ENCODE assay signal across 13 cellular contexts in genomic region chr10:6569259-6569658, GRCh38. TPM values are rescaled to one million over a fixed set of nuclear protein-coding genes. Genes with fewer than 3 reads are reported as not detected.
"Had no signal": no experiment of that assay in that cellular context is flagged by ENCODE, and none has a peak within 500 bp of the region (broad histone marks: within the 10 kb centered on the region; RNA-seq: fewer than 3 reads in every experiment).

No MANE protein-coding gene starts in this region.

- H3K4me1 ChIP-seq: ascending aorta, left ventricle myocardium inferior, pancreas, testis had no signal

- DNase-seq: activated CD4-positive, alpha-beta T cell treated with anti-CD3 and anti-CD28 coated beads for 4 hours; activated CD8-positive, alpha-beta memory T cell treated with anti-CD3 and anti-CD28 coated beads, Interleukin-2, amount 10 ng/mL, durations not matched to agents 7 days and 5 days; activated naive CD4-positive, alpha-beta T cell treated with anti-CD3 and anti-CD28 coated beads, Interleukin-2, amount 50 U/mL, for 16 hours; kidney; left ventricle myocardium inferior; pancreas; stimulated activated CD4-positive, alpha-beta T cell treated with anti-CD3 and anti-CD28 coated beads, Interleukin-2, amount 100 ng/mL, for 48 hours; stimulated activated naive CD8-positive, alpha-beta T cell treated with anti-CD3 and anti-CD28 coated beads, Interleukin-15, Interleukin-2, amounts not matched to agents 100 U/mL and 50 U/mL, for 24 hours; T1000; testis had no signal

- H3K9me3 Mint-ChIP-seq: memory B cell had no signal

- H3K27ac Mint-ChIP-seq: memory B cell had no signal

- H3K9me3 ChIP-seq: ascending aorta, left ventricle myocardium inferior, pancreas, testis had no signal

- H3K36me3 ChIP-seq: ascending aorta, left ventricle myocardium inferior, pancreas had no signal

- H3K27ac ChIP-seq: ascending aorta, left ventricle myocardium inferior, pancreas, testis, VCaP had no signal

- H3K27me3 Mint-ChIP-seq: activated CD8-positive, alpha-beta memory T cell treated with anti-CD3 and anti-CD28 coated beads, Interleukin-2, amount 10 ng/mL, durations not matched to agents 7 days and 5 days had no signal

- H3K27me3 ChIP-seq: ascending aorta, pancreas, testis had no signal

- H3K4me3 ChIP-seq: ascending aorta, left ventricle myocardium inferior, pancreas, testis had no signal

- H3K36me3 Mint-ChIP-seq: memory B cell had no signal

- H3K4me3 Mint-ChIP-seq: activated CD8-positive, alpha-beta memory T cell treated with anti-CD3 and anti-CD28 coated beads, Interleukin-2, amount 10 ng/mL, durations not matched to agents 7 days and 5 days; memory B cell had no signal

RNA-seq across cellular contexts. Expression of gene PRKCQ, which starts 10.8 kb away (rescaled TPM):
- total RNA-seq: ascending aorta had no signal
